In the genomic region with DNA sequence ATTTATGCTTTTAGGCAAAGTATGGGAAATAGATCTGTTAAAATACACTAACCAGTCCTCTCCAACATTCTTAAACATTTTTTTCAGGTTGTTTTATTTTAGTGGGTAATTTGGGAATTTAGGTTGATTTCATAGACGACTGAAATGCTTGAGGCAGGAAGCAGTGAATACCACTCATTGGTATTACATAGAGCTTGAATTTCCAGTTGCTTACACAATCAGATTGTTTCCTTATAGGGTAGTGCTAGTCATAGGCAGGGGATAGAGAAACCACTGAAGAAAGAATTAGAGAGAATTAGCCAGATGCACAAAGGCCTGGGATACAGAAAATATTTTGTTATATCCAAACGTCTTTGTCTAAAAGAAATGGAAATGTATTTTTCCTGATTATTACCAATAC, we compare ENCODE assay signal across 2 cellular contexts.
TF ChIP-seq lines count a peak whose summit lies in the region.

No MANE protein-coding gene starts in this region.

TF ChIP-seq in A549, 52 proteins besides CTCF, POLR2A, EP300 and RAD21:
- no peak for TF ChIP-seq HOXA7 (CRISPR knock-in tag; IDR thresholded peaks at IDR 0.05)
- no peak for TF ChIP-seq JUNB (IDR thresholded peaks at IDR 0.05)
- no peak for TF ChIP-seq JUN (IDR thresholded peaks at IDR 0.05)
- no peak for TF ChIP-seq FOSB (CRISPR knock-in tag; IDR thresholded peaks at IDR 0.05)
- TF ChIP-seq EHMT2 (IDR thresholded peaks at IDR 0.05; ENCODE audit: low read depth) = no peak
- no peak for TF ChIP-seq MAFK (IDR thresholded peaks at IDR 0.05; ENCODE audit: partially characterized antibody)
- TF ChIP-seq FOSL2 (IDR thresholded peaks at IDR 0.05) = no peak
- TF ChIP-seq FOSL2 (CRISPR knock-in tag; IDR thresholded peaks at IDR 0.05) = no peak
- no peak for TF ChIP-seq CHD2 (IDR thresholded peaks at IDR 0.05; ENCODE audit: low read length, partially characterized antibody)
- TF ChIP-seq, protein P1, sequence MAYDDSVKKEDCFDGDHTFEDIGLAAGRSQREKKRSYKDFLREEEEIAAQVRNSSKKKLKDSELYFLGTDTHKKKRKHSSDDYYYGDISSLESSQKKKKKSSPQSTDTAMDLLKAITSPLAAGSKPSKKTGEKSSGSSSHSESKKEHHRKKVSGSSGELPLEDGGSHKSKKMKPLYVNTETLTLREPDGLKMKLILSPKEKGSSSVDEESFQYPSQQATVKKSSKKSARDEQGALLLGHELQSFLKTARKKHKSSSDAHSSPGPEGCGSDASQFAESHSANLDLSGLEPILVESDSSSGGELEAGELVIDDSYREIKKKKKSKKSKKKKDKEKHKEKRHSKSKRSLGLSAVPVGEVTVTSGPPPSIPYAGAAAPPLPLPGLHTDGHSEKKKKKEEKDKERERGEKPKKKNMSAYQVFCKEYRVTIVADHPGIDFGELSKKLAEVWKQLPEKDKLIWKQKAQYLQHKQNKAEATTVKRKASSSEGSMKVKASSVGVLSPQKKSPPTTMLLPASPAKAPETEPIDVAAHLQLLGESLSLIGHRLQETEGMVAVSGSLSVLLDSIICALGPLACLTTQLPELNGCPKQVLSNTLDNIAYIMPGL (CRISPR knock-in tag; IDR thresholded peaks at IDR 0.05; ENCODE audit: borderline replicate concordance) = no peak
- no peak for TF ChIP-seq MAZ (IDR thresholded peaks at IDR 0.05; ENCODE audit: borderline replicate concordance, low read depth, low read length)
- no peak for TF ChIP-seq NPAS2 (CRISPR knock-in tag; IDR thresholded peaks at IDR 0.05; ENCODE audit: borderline replicate concordance)
- no peak for TF ChIP-seq KDM1A (IDR thresholded peaks at IDR 0.05; ENCODE audit: low read depth)
- TF ChIP-seq, protein P2, sequence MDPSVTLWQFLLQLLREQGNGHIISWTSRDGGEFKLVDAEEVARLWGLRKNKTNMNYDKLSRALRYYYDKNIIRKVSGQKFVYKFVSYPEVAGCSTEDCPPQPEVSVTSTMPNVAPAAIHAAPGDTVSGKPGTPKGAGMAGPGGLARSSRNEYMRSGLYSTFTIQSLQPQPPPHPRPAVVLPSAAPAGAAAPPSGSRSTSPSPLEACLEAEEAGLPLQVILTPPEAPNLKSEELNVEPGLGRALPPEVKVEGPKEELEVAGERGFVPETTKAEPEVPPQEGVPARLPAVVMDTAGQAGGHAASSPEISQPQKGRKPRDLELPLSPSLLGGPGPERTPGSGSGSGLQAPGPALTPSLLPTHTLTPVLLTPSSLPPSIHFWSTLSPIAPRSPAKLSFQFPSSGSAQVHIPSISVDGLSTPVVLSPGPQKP (IDR thresholded peaks at IDR 0.05; ENCODE audit: low read depth, low read length) = no peak
- TF ChIP-seq SMC3 (IDR thresholded peaks at IDR 0.05) = no peak
- no peak for TF ChIP-seq TFCP2L1 (CRISPR knock-in tag; IDR thresholded peaks at IDR 0.05)
- no peak for TF ChIP-seq CBX2 (IDR thresholded peaks at IDR 0.05; ENCODE audit: borderline replicate concordance, low read depth)

TF ChIP-seq in IMR-90, 13 proteins besides CTCF, POLR2A, EP300 and RAD21:
- TF ChIP-seq MXI1 (IDR thresholded peaks at IDR 0.05; ENCODE audit: borderline replicate concordance, low read depth, low read length) (no peak), FOS (IDR thresholded peaks at IDR 0.05; ENCODE audit: low read depth, low read length) (peak; percentile 49; the same call in 1 of the 2 replicates), NFE2L2 (IDR thresholded peaks at IDR 0.05; ENCODE audit: low read depth, low read length) (no peak), CEBPB (IDR thresholded peaks at IDR 0.05; ENCODE audit: low read depth, low read length) (peak; percentile 97)
